ENCODE assay signal across 34 cellular contexts in genomic region chr1:41434306-41434705, GRCh38. TPM values are rescaled to one million over a fixed set of nuclear protein-coding genes. Genes with fewer than 3 reads are reported as not detected.
"Had no signal": no experiment of that assay in that cellular context is flagged by ENCODE, and none has a peak within 500 bp of the region (broad histone marks: within the 10 kb centered on the region; RNA-seq: fewer than 3 reads in every experiment).

No MANE protein-coding gene starts in this region.

- FAIRE-seq: small intestine had no signal

- H3K27ac ChIP-seq: cardiac muscle cell, coronary artery, hepatocyte, ovary, prostate gland, sigmoid colon, upper lobe of right lung had no signal

- H3K36me3 Mint-ChIP-seq: activated naive CD8-positive, alpha-beta T cell; naive thymus-derived CD4-positive, alpha-beta T cell; stimulated activated memory B cell treated with anti-CD40 and anti-IgM and Interleukin-4, amounts not matched to agents 10 μg/mL and 1 μg/mL and 100 μg/mL, for 72 hours had no signal

- ATAC-seq: activated T-cell treated with anti-CD3 and anti-CD28 coated beads, Interleukin-2, amount 50 U/mL, for 72 hours; body of pancreas; gastroesophageal sphincter; left cardiac atrium; naive thymus-derived CD4-positive, alpha-beta T cell; stimulated activated memory B cell treated with anti-CD40 and anti-IgM and Interleukin-4, amounts not matched to agents 10 μg/mL and 1 μg/mL and 100 μg/mL, for 72 hours; stimulated activated naive CD8-positive, alpha-beta T cell treated with anti-CD3 and anti-CD28 coated beads, Interleukin-15, amount 100 ng/mL, for 72 hours; upper lobe of right lung had no signal

- H2AFZ ChIP-seq: hepatocyte had no signal

- H3K4me3 Mint-ChIP-seq: activated naive CD8-positive, alpha-beta T cell; activated T-cell treated with anti-CD3 and anti-CD28 coated beads, Interleukin-2, amount 50 U/mL, for 72 hours; naive thymus-derived CD4-positive, alpha-beta T cell; stimulated activated memory B cell treated with anti-CD40 and anti-IgM and Interleukin-4, amounts not matched to agents 10 μg/mL and 1 μg/mL and 100 μg/mL, for 72 hours; stimulated activated naive CD8-positive, alpha-beta T cell treated with anti-CD3 and anti-CD28 coated beads, Interleukin-15, amount 100 ng/mL, for 72 hours had no signal

- H3K9me3 ChIP-seq: body of pancreas, gastroesophageal sphincter, ovary, prostate gland, sigmoid colon, upper lobe of right lung had no signal

- H3K79me2 ChIP-seq: hepatocyte had no signal

- H3K9me3 Mint-ChIP-seq: activated T-cell treated with anti-CD3 and anti-CD28 coated beads, Interleukin-2, amount 50 U/mL, for 72 hours; naive thymus-derived CD4-positive, alpha-beta T cell; stimulated activated memory B cell treated with anti-CD40 and anti-IgM and Interleukin-4, amounts not matched to agents 10 μg/mL and 1 μg/mL and 100 μg/mL, for 72 hours; stimulated activated naive CD8-positive, alpha-beta T cell treated with anti-CD3 and anti-CD28 coated beads, Interleukin-15, amount 100 ng/mL, for 72 hours had no signal

- H3K36me3 ChIP-seq: cardiac muscle cell, gastroesophageal sphincter, ovary, prostate gland, sigmoid colon, upper lobe of right lung had no signal

- H3K4me1 Mint-ChIP-seq: stimulated activated memory B cell treated with anti-CD40 and anti-IgM and Interleukin-4, amounts not matched to agents 10 μg/mL and 1 μg/mL and 100 μg/mL, for 72 hours had no signal

- H3K27ac Mint-ChIP-seq: activated naive CD8-positive, alpha-beta T cell; activated T-cell treated with anti-CD3 and anti-CD28 coated beads, Interleukin-2, amount 50 U/mL, for 72 hours; naive thymus-derived CD4-positive, alpha-beta T cell; stimulated activated memory B cell treated with anti-CD40 and anti-IgM and Interleukin-4, amounts not matched to agents 10 μg/mL and 1 μg/mL and 100 μg/mL, for 72 hours; stimulated activated naive CD8-positive, alpha-beta T cell treated with anti-CD3 and anti-CD28 coated beads, Interleukin-15, amount 100 ng/mL, for 72 hours had no signal

- H3K4me2 ChIP-seq: hepatocyte had no signal

- H3K27me3 ChIP-seq: body of pancreas, cardiac muscle cell, gastroesophageal sphincter, hepatocyte, ovary had no signal

- H3K4me3 ChIP-seq: body of pancreas, cardiac muscle cell, coronary artery, dorsolateral prefrontal cortex, gastroesophageal sphincter, hepatocyte, ovary, prostate gland, sigmoid colon, upper lobe of right lung had no signal

- DNase-seq: activated CD4-positive, alpha-beta T cell treated with anti-CD3 and anti-CD28 coated beads for 4 hours; activated CD4-positive, alpha-beta T cell treated with anti-CD3 and anti-CD28 coated beads, Interleukin-2, amount 50 U/mL, for 4 hours; activated CD4-positive, CD25-positive, alpha-beta regulatory T cell; activated naive CD4-positive, alpha-beta T cell; activated T-cell treated with anti-CD3 and anti-CD28 coated beads for 4 hours; activated T-cell treated with anti-CD3 and anti-CD28 coated beads, Interleukin-2, amount 50 U/mL, for 72 hours; anterior cingulate cortex; body of pancreas; cerebellar nuclear complex; dorsolateral prefrontal cortex; effector memory CD4-positive, alpha-beta T cell; erythroblast; left cardiac atrium; mammary epithelial cell; midbrain; naive thymus-derived CD4-positive, alpha-beta T cell; ovary; retina; sigmoid colon; small intestine; stimulated activated CD4-positive, alpha-beta T cell treated with anti-CD3 and anti-CD28 coated beads, Interleukin-4, amount 100 ng/mL, for 4 hours; stimulated activated CD8-positive, alpha-beta memory T cell treated with anti-CD3 and anti-CD28 coated beads, Interleukin-4, amount 100 ng/mL, for 48 hours; stimulated activated naive CD8-positive, alpha-beta T cell treated with anti-CD3 and anti-CD28 coated beads, Interleukin-15, amount 100 ng/mL, for 72 hours; substantia nigra; upper lobe of right lung had no signal

RNA-seq across cellular contexts. Expression of gene EDN2, which starts 50.2 kb away (rescaled TPM):
- total RNA-seq: activated T-cell treated with anti-CD3 and anti-CD28 coated beads, Interleukin-2, amount 50 U/mL, for 72 hours; liver; naive thymus-derived CD4-positive, alpha-beta T cell; T-helper 1 cell treated with Interleukin-12 subunit alpha and Interleukin-12 subunit beta and Interleukin-4 antibody, amounts not matched to agents 30 ng/mL and 1 ng/mL, for 36 hours; upper lobe of right lung had no signal
